24 cellular contexts compared by ENCODE assay signal in genomic region chr12:130770413-130771028, GRCh38. TPM values are rescaled to one million over a fixed set of nuclear protein-coding genes. Genes with fewer than 3 reads are reported as not detected.
A peak's percentile ranks its signal among the peaks of the same experiment; 100 is the strongest.
DNase-seq lines count a peak whose midpoint lies in the region; ATAC-seq, FAIRE-seq and TF ChIP-seq lines count a peak whose summit lies in the region.
"Had no signal": no experiment of that assay in that cellular context is flagged by ENCODE, and none has a peak within 500 bp of the region (broad histone marks: within the 10 kb centered on the region; RNA-seq: fewer than 3 reads in every experiment).

No MANE protein-coding gene starts in this region.

- peak; percentile 64 for DNase-seq in SK-N-DZ (ENCODE audit: low spot score)
- peak in 1 of 4 experiments; percentile 20 for DNase-seq in K562 (ENCODE audit: extremely low read depth in 1 of 4, low spot score in 3 of 4)
- DNase-seq in neural progenitor cell (ENCODE audit: low spot score) = no peak
- no peak for DNase-seq in posterior vena cava (ENCODE audit: low spot score)
- no peak for DNase-seq in RCC 7860 (ENCODE audit: low spot score)
- no peak for DNase-seq in NCI-H510A (lab: John Stamatoyannopoulos, UW)
- DNase-seq: CD4-positive, alpha-beta T cell; COR-L47; DND-41; GM23248; MM.1S; NCI-H1092; NCI-H1436 treated with DMSO at 0.1 percent for 48 hours; NCI-H2029; NCI-H2227 treated with DMSO at 0.1 percent for 48 hours; NCI-H510A treated with DMSO at 0.1 percent for 48 hours; NCI-H748 treated with DMSO at 0.1 percent for 48 hours; Peyer's patch; SJCRH30; T-helper 1 cell had no signal

- H3K9me1 ChIP-seq in K562 (ENCODE audit: control insufficient read depth, insufficient read depth, low read length) = no peaks in the 10 kb centered on the region

- CTCF ChIA-PET in HEK293 (lab: Yijun Ruan, JAX) (no interaction called here), K562 (lab: Yijun Ruan, JAX; ENCODE audit: low intra/inter-chr PET ratio) (no interaction called here)

- TF ChIP-seq RAD21 in K562 (CRISPR knock-in tag; conservative IDR thresholded peaks at IDR 0.05 in 1 of 2, IDR thresholded peaks at IDR 0.05 in 1 of 2) = peak in 1 of 2 experiments; percentile 41; a peak in 2 of 4 replicates

- no peaks in the 10 kb centered on the region for H3K36me3 Mint-ChIP-seq in neural progenitor cell

- H3K9me3 ChIP-seq in HEK293 (ENCODE audit: control insufficient read depth, insufficient read depth, low read depth, low read length) (no peaks in the 10 kb centered on the region), K562 (replicated peaks; ENCODE audit: control insufficient read depth, insufficient read depth, low read depth, low read length) (peaks cover 1% of the 10 kb centered on the region; the same call in 1 of the 2 replicates), neural progenitor cell (ENCODE audit: low read depth) (no peaks in the 10 kb centered on the region)
- H3K9me3 ChIP-seq: BLaER1, Peyer's patch, SJCRH30 had no signal

- TF ChIP-seq EP300 in K562 (IDR thresholded peaks at IDR 0.05; ENCODE audit: low read length) = no peak

- WGBS in K562 (ENCODE audit: insufficient coverage, low coverage, missing lambda C conversion rate) = 3% methylated on average over 7 of the region's 7 CpGs

- peaks cover 4% of the 10 kb centered on the region for H3K4me1 Mint-ChIP-seq in neural progenitor cell

- no peaks in the 10 kb centered on the region for H3K4me1 ChIP-seq in HEK293 (ENCODE audit: control insufficient read depth, insufficient read depth, low read length)
- 0 out of 5 replicates have a peak, but pooled peaks cover 0 to under 1% of the 10 kb centered on the region in 2 experiments for H3K4me1 ChIP-seq in K562 (replicated peaks in 1 of 2; ENCODE audit: control insufficient read depth in 2 of 2, insufficient read depth in 2 of 2, low read length in 2 of 2)
- H3K4me1 ChIP-seq in neural progenitor cell = no peaks in the 10 kb centered on the region
- H3K4me1 ChIP-seq: BLaER1, Peyer's patch, SJCRH30 had no signal

- peaks cover under 1% of the 10 kb centered on the region for H3F3A ChIP-seq in neural progenitor cell (ENCODE audit: low read depth)

- H3K9me3 Mint-ChIP-seq in neural progenitor cell = no peaks in the 10 kb centered on the region
- H3K9me3 Mint-ChIP-seq: CD4-positive, alpha-beta T cell had no signal

- H3K4me2 ChIP-seq in K562 (ENCODE audit: insufficient read depth, low read length) (no peak overlapping the region), neural progenitor cell (no peak overlapping the region)
- H3K4me2 ChIP-seq: BLaER1 had no signal

- no peak for FAIRE-seq in K562 (lab: Jason Lieb, UNC)
- FAIRE-seq in RCC 7860 (lab: Jason Lieb, UNC) = no peak

- no TSS peak for BruUV-seq in K562 (replicated peaks; lab: Mats Ljungman, UMichigan)

- H4K20me1 ChIP-seq in K562 (replicated peaks; ENCODE audit: control insufficient read depth, insufficient read depth, low read length) = no peaks in the 10 kb centered on the region
- no peaks in the 10 kb centered on the region for H4K20me1 ChIP-seq in neural progenitor cell (ENCODE audit: low read depth)
- H4K20me1 ChIP-seq: BLaER1 had no signal

- no peak overlapping the region for H3K27ac ChIP-seq in HEK293 (ENCODE audit: extremely low read depth, low read depth, low read length)
- H3K27ac ChIP-seq in K562 (ENCODE audit: extremely low read depth, low read depth, low read length) = no peak overlapping the region
- no peak overlapping the region for H3K27ac ChIP-seq in neural progenitor cell
- H3K27ac ChIP-seq: BLaER1, GM23248, Peyer's patch, SJCRH30 had no signal

- peak; percentile 80 for ATAC-seq in K562
- no peak for ATAC-seq in HG02884 (IDR thresholded peaks at IDR 0.05; ENCODE audit: unreplicated experiment)

- TF ChIP-seq CTCF in HEK293 (tag by site-specific recombination; IDR thresholded peaks at IDR 0.05) = no peak
- peak in 2 of 3 experiments; percentile 32 to 44; a peak in 2 of 6 replicates for TF ChIP-seq CTCF in K562 (IDR thresholded peaks at IDR 0.05 in 2 of 3, conservative IDR thresholded peaks at IDR 0.05 in 1 of 3; ENCODE audit: insufficient read depth in 2 of 3, low read depth in 1 of 3, low read length in 3 of 3)
- TF ChIP-seq CTCF in neural progenitor cell (IDR thresholded peaks at IDR 0.05) = no peak

- H2AFZ ChIP-seq in K562 (ENCODE audit: low read depth, low read length) (no peak overlapping the region), neural progenitor cell (replicated peaks) (no peak overlapping the region)
- H2AFZ ChIP-seq: GM23248 had no signal

- POLR2A ChIA-PET in HEK293 (lab: Yijun Ruan, JAX) = no interaction called here
- POLR2A ChIA-PET in K562 (lab: Yijun Ruan, JAX) = no interaction called here

- H3K79me2 ChIP-seq in K562 (ENCODE audit: control insufficient read depth, insufficient read depth, low read length) = no peaks in the 10 kb centered on the region
- H3K79me2 ChIP-seq in neural progenitor cell (ENCODE audit: low read depth) = no peaks in the 10 kb centered on the region

- H3K9ac ChIP-seq in K562 (ENCODE audit: insufficient read depth in 1 of 2, low read depth in 2 of 2, low read length in 2 of 2) (no peak overlapping the region), neural progenitor cell (no peak overlapping the region)
- H3K9ac ChIP-seq: BLaER1, GM23248 had no signal

- peak overlapping the region; percentile 47 for H3K27ac Mint-ChIP-seq in neural progenitor cell
- H3K27ac Mint-ChIP-seq: CD4-positive, alpha-beta T cell had no signal

- H3K27me3 ChIP-seq in K562 (ENCODE audit: control insufficient read depth in 2 of 2, insufficient read depth in 2 of 2, low read length in 2 of 2) (peaks cover 21 to 49% of the 10 kb centered on the region in 2 experiments), neural progenitor cell (peaks cover 11% of the 10 kb centered on the region)
- H3K27me3 ChIP-seq: Peyer's patch, SJCRH30 had no signal

- no peak for TF ChIP-seq POLR2A in K562 (conservative IDR thresholded peaks at IDR 0.05)

- H3K27me3 Mint-ChIP-seq in neural progenitor cell (ENCODE audit: insufficient read depth, low read depth) = peaks cover 8% of the 10 kb centered on the region

- in situ Hi-C loops in K562 (cut with MboI) = no loop called here

- no peak overlapping the region for H3K4me3 ChIP-seq in HEK293 (ENCODE audit: low read depth, low read length)
- H3K4me3 ChIP-seq in K562 = no peak overlapping the region
- H3K4me3 ChIP-seq in neural progenitor cell = no peak overlapping the region
- H3K4me3 ChIP-seq: BLaER1, GM23248, Peyer's patch, SJCRH30 had no signal

- H3K36me3 ChIP-seq in HEK293 (ENCODE audit: control insufficient read depth in 2 of 2, insufficient read depth in 1 of 2, low read length in 2 of 2) (no peaks in the 10 kb centered on the region), K562 (ENCODE audit: control insufficient read depth, insufficient read depth, low read length) (no peaks in the 10 kb centered on the region), neural progenitor cell (no peaks in the 10 kb centered on the region)
- H3K36me3 ChIP-seq: BLaER1, Peyer's patch, SJCRH30 had no signal

- no peak overlapping the region for H3K4me3 Mint-ChIP-seq in neural progenitor cell
- H3K4me3 Mint-ChIP-seq: CD4-positive, alpha-beta T cell had no signal

- intact Hi-C loops in K562 (cut with micrococcal nuclease) = no loop called here
- intact Hi-C loops in posterior vena cava (cut with DNase I) = no loop called here

TF ChIP-seq in HEK293, 187 proteins besides CTCF, POLR2A, EP300 and RAD21:
- TF ChIP-seq ZNF510 (tag by site-specific recombination; IDR thresholded peaks at IDR 0.05; ENCODE audit: insufficient replicate concordance) (peak; percentile 100), ZNF114 (tag by site-specific recombination; IDR thresholded peaks at IDR 0.05) (no peak)

TF ChIP-seq in K562, 482 proteins besides CTCF, POLR2A, EP300 and RAD21 (continues in another document):
- no peak for TF ChIP-seq TGIF2 (CRISPR knock-in tag; IDR thresholded peaks at IDR 0.05)
- no peak for TF ChIP-seq HBP1 (CRISPR knock-in tag; IDR thresholded peaks at IDR 0.05)
- TF ChIP-seq EGR1 (conservative IDR thresholded peaks at IDR 0.05) = no peak

RNA-seq across cellular contexts. Expression of gene RIMBP2, which starts 54.4 kb away (rescaled TPM):
- polyA plus RNA-seq in SK-N-DZ (2014; cell fraction: cytosol; rRNA removed) = 58.4 and 88.5 TPM in 2 replicates
- 154 and 333 TPM in 2 replicates for polyA plus RNA-seq in SK-N-DZ (2014; cell fraction: nucleus; rRNA removed)
- not detected in 2 replicates for total RNA-seq in K562 (2011; cell fraction: chromatin; rRNA removed; ENCODE audit: low replicate concordance)
- total RNA-seq in K562 (2011; cell fraction: nucleolus; rRNA removed) = not detected in 2 replicates
- total RNA-seq in K562 (2011; cell fraction: nucleoplasm; rRNA removed) = not detected in 2 replicates
- total RNA-seq in K562 (2014; rRNA removed) (not detected in 2 replicates), K562 (2014; rRNA removed; fragmentation: Illumina TruSeq; extraction: Trizol) (not detected in 2 replicates), K562 (2015; rRNA removed; fragmentation: Illumina TruSeq; extraction: Trizol) (not detected in 2 replicates), K562 (2021) (not detected in 2 replicates), neural progenitor cell (ENCODE audit: low replicate concordance) (0.84 and 0.99 TPM in 2 replicates), posterior vena cava (1 to 10 TPM; 1.3 to 1.7 TPM)
- polyA plus RNA-seq in K562 (2011; rRNA removed) (not detected in 2 replicates), K562 (2014; fragmentation: Illumina TruSeq; extraction: Trizol) (not detected in 2 replicates), K562 (2014; fragmentation: Nextera tagmentation; extraction: Ambion mirVana) (not detected), K562 (2014; rRNA removed) (not detected in 2 replicates)
- not detected in 2 replicates for polyA plus RNA-seq in K562 (2011; cell fraction: cytosol; rRNA removed)
- polyA plus RNA-seq in K562 (2011; cell fraction: nucleus; rRNA removed) = not detected in 2 replicates
- polyA plus RNA-seq in K562 (2012) = 0.04 TPM in 1 of 2 replicates, not detected in the other
- not detected in 2 replicates for polyA minus RNA-seq in K562 (2011; rRNA and poly(A)+ RNA removed)
- polyA minus RNA-seq in K562 (2011; cell fraction: cytosol; rRNA and poly(A)+ RNA removed) = not detected in 2 replicates
- polyA minus RNA-seq in K562 (2011; cell fraction: nucleus; rRNA and poly(A)+ RNA removed) = not detected in 2 replicates
- total RNA-seq: CD4-positive, alpha-beta T cell; GM23248; LHCN-M2; SJCRH30 had no signal
- polyA plus RNA-seq: GM23248 had no signal

Comparison
In these comparisons a context has a peak if more than half of its experiments do, and no peak if none do; other contexts are left out.
1. CTCF ChIP-seq: peak in K562 (2 of 3); none in HEK293 (single experiment) and neural progenitor cell (single experiment).
2. Of the 44 proteins assayed by ChIP-seq in both K562 and HEK293: peak only in K562: CTCF; only in HEK293: none; in both: none; in neither: 43.